Comparison of ENCODE assay signal across 24 cellular contexts in the genomic region with DNA sequence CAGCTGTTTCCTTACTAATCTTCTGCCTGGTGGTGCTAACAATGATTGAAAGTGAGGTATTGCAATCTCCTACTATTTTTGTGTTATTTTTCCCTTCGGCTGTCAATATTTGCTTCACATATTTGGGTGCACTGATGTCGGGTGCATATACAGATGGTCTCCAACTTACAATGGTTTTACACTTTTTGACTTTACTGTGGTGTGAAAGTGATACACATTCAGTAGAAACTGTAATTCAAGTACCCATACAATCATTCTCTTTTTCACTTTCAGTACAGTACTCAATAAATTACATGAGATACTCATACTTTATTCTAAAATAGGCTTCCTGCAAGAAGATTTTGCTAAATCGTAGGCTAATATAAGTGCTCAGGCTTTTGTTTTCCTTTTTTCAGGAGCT.
DNase-seq lines count a peak whose midpoint lies in the region; ATAC-seq and TF ChIP-seq lines count a peak whose summit lies in the region.
"Had no signal": no experiment of that assay in that cellular context is flagged by ENCODE, and none has a peak within 500 bp of the region (broad histone marks: within the 10 kb centered on the region; RNA-seq: fewer than 3 reads in every experiment).

No MANE protein-coding gene starts in this region.

- peaks cover 5 to 16% (median 9%) of the 10 kb centered on the region in 4 donors for H3K4me1 ChIP-seq in stomach

- peak overlapping the region; percentile 23 for H3K4me3 Mint-ChIP-seq in activated T-cell treated with anti-CD3 and anti-CD28 coated beads, Interleukin-2, amount 50 U/mL, for 72 hours
- no peak overlapping the region for H3K4me3 Mint-ChIP-seq in activated naive CD8-positive, alpha-beta T cell treated with anti-CD3 and anti-CD28 coated beads for 36 hours
- H3K4me3 Mint-ChIP-seq in stimulated activated naive CD8-positive, alpha-beta T cell treated with anti-CD3 and anti-CD28 coated beads, Interleukin-15, amount 100 ng/mL, for 72 hours = peak overlapping the region in 1 of 2 donors; percentile 33
- H3K4me3 Mint-ChIP-seq: central memory CD8-positive, alpha-beta T cell; dendritic cell treated with granulocyte-macrophage colony-stimulating factor and Interleukin-4, amounts not matched to agents 40 ng/mL and 50 ng/mL, for 4 days; nephron had no signal

- no peaks in the 10 kb centered on the region for H3K27me3 Mint-ChIP-seq in activated T-cell treated with anti-CD3 and anti-CD28 coated beads, Interleukin-2, amount 50 U/mL, for 72 hours (ENCODE audit: low read depth)
- H3K27me3 Mint-ChIP-seq in activated naive CD8-positive, alpha-beta T cell treated with anti-CD3 and anti-CD28 coated beads for 36 hours = no peaks in the 10 kb centered on the region
- no peaks in the 10 kb centered on the region for H3K27me3 Mint-ChIP-seq in stimulated activated naive CD8-positive, alpha-beta T cell treated with anti-CD3 and anti-CD28 coated beads, Interleukin-15, amount 100 ng/mL, for 72 hours
- H3K27me3 Mint-ChIP-seq: central memory CD8-positive, alpha-beta T cell; dendritic cell treated with granulocyte-macrophage colony-stimulating factor and Interleukin-4, amounts not matched to agents 40 ng/mL and 50 ng/mL, for 4 days had no signal

- H3K36me3 ChIP-seq in stomach = peaks cover 41 to 85% (median 76%) of the 10 kb centered on the region in 4 donors

- peaks cover 6 to 12% of the 10 kb centered on the region in 2 donors for H3K36me3 Mint-ChIP-seq in activated T-cell treated with anti-CD3 and anti-CD28 coated beads, Interleukin-2, amount 50 U/mL, for 72 hours (ENCODE audit: insufficient read depth in 2 of 2)
- peaks cover 26% of the 10 kb centered on the region for H3K36me3 Mint-ChIP-seq in activated naive CD8-positive, alpha-beta T cell treated with anti-CD3 and anti-CD28 coated beads for 36 hours

- TF ChIP-seq POLR2A in stomach (IDR thresholded peaks at IDR 0.05) = no peak

- H3K9me3 ChIP-seq in stomach = no peaks in the 10 kb centered on the region
- H3K9me3 ChIP-seq: BE2C, SK-N-SH, tibial nerve had no signal

- peak overlapping the region in 1 of 5 donors; percentile 77 for H3K27ac ChIP-seq in stomach
- H3K27ac ChIP-seq: tibial nerve had no signal

- ATAC-seq in activated T-cell treated with anti-CD3 and anti-CD28 coated beads, Interleukin-2, amount 50 U/mL, for 72 hours (replicated peaks in 1 of 2) = peak; percentile 64 to 67
- ATAC-seq in GM19455 (IDR thresholded peaks at IDR 0.05; ENCODE audit: unreplicated experiment) = peak; percentile 57
- peak; percentile 71 for ATAC-seq in stimulated activated naive CD8-positive, alpha-beta T cell treated with anti-CD3 and anti-CD28 coated beads, Interleukin-15, amount 100 ng/mL, for 72 hours
- ATAC-seq: left lobe of liver, Right ventricle myocardium inferior had no signal

- no peak overlapping the region for H3K27ac Mint-ChIP-seq in activated T-cell treated with anti-CD3 and anti-CD28 coated beads, Interleukin-2, amount 50 U/mL, for 72 hours
- peak overlapping the region; percentile 72 for H3K27ac Mint-ChIP-seq in activated naive CD8-positive, alpha-beta T cell treated with anti-CD3 and anti-CD28 coated beads for 36 hours
- peak overlapping the region in 1 of 2 donors; percentile 90 for H3K27ac Mint-ChIP-seq in stimulated activated naive CD8-positive, alpha-beta T cell treated with anti-CD3 and anti-CD28 coated beads, Interleukin-15, amount 100 ng/mL, for 72 hours
- H3K27ac Mint-ChIP-seq: dendritic cell treated with granulocyte-macrophage colony-stimulating factor and Interleukin-4, amounts not matched to agents 40 ng/mL and 50 ng/mL, for 4 days; nephron had no signal

- no peak overlapping the region for H3K4me3 ChIP-seq in stomach
- H3K4me3 ChIP-seq: tibial nerve had no signal

- TF ChIP-seq EP300 in stomach (IDR thresholded peaks at IDR 0.05) = no peak

- no peak for TF ChIP-seq CTCF in stomach (IDR thresholded peaks at IDR 0.05)

- WGBS in stomach, 5 donors = 81 to 92% (median 85%) methylated on average over 3 of the region's 3 CpGs

- intact Hi-C loops in stomach (cut with DNase I; ENCODE audit: low total_unique reads) = loop anchor here (10.0 kb wide), 1 partner anchor 213 kb away; no protein-coding TSS in a partner anchor

- H3K4me1 Mint-ChIP-seq in activated T-cell treated with anti-CD3 and anti-CD28 coated beads, Interleukin-2, amount 50 U/mL, for 72 hours (ENCODE audit: low read depth) = peaks cover 51% of the 10 kb centered on the region
- H3K4me1 Mint-ChIP-seq in activated naive CD8-positive, alpha-beta T cell treated with anti-CD3 and anti-CD28 coated beads for 36 hours = peaks cover 44% of the 10 kb centered on the region
- peaks cover 54% of the 10 kb centered on the region for H3K4me1 Mint-ChIP-seq in stimulated activated naive CD8-positive, alpha-beta T cell treated with anti-CD3 and anti-CD28 coated beads, Interleukin-15, amount 100 ng/mL, for 72 hours
- H3K4me1 Mint-ChIP-seq: central memory CD8-positive, alpha-beta T cell had no signal

- H3K27me3 ChIP-seq in stomach = no peaks in the 10 kb centered on the region
- H3K27me3 ChIP-seq: BE2C, tibial nerve had no signal

- no peak for DNase-seq in activated T-cell treated with anti-CD3 and anti-CD28 coated beads, Interleukin-2, amount 50 U/mL, for 72 hours
- DNase-seq in activated T-cell treated with anti-CD3 and anti-CD28 coated beads, Interleukin-2, amount 50 U/mL, for 1 hour = no peak
- no peak for DNase-seq in activated naive CD8-positive, alpha-beta T cell treated with anti-CD3 and anti-CD28 coated beads for 36 hours
- no peak for DNase-seq in stimulated activated naive CD8-positive, alpha-beta T cell treated with anti-CD3 and anti-CD28 coated beads, Interleukin-15, amount 100 ng/mL, for 72 hours
- DNase-seq in NCI-H2029 (lab: John Stamatoyannopoulos, UW) (no peak), NCI-H2227 (lab: John Stamatoyannopoulos, UW; ENCODE audit: unreplicated experiment) (no peak), stomach (no peak)
- DNase-seq: BE2C; glutamatergic neuron; HCEC 1CT; NCI-H1417; NCI-H2029 treated with DMSO at 0.1 percent for 48 hours; NCI-H345; NCI-H69; SK-N-SH; stimulated activated naive CD4-positive, alpha-beta T cell treated with Interleukin-2 at 50 U/mL for 16 hours; T-helper 2 cell had no signal

- H3K9me3 Mint-ChIP-seq in activated T-cell treated with anti-CD3 and anti-CD28 coated beads, Interleukin-2, amount 50 U/mL, for 72 hours = no peaks in the 10 kb centered on the region
- H3K9me3 Mint-ChIP-seq in activated naive CD8-positive, alpha-beta T cell treated with anti-CD3 and anti-CD28 coated beads for 36 hours = no peaks in the 10 kb centered on the region
- H3K9me3 Mint-ChIP-seq in stimulated activated naive CD8-positive, alpha-beta T cell treated with anti-CD3 and anti-CD28 coated beads, Interleukin-15, amount 100 ng/mL, for 72 hours = no peaks in the 10 kb centered on the region
- H3K9me3 Mint-ChIP-seq: central memory CD8-positive, alpha-beta T cell; dendritic cell treated with granulocyte-macrophage colony-stimulating factor and Interleukin-4, amounts not matched to agents 40 ng/mL and 50 ng/mL, for 4 days; nephron had no signal
